In the genomic region with DNA sequence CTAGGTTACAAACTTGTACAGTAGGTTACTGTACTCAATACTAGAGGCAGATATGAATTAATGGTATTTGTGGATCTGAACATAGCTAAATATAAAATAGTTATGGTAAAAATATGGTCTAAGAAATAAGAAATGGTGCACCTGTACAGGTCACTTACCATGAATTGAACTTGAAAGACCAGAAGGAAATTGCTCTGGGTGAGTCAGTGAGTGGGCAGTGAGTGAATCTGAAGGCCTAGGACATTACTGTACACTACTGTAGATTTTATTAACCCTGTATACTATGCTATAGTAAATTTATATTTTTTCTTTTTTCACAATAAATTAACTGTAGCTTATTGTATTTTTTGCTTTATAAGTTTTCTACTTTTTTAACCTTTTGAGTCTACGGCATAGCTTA, we compare ENCODE assay signal across 27 cellular contexts.
"Had no signal": no experiment of that assay in that cellular context is flagged by ENCODE, and none has a peak within 500 bp of the region (broad histone marks: within the 10 kb centered on the region; RNA-seq: fewer than 3 reads in every experiment).

No MANE protein-coding gene starts in this region.

- H3K9me3 ChIP-seq: pancreas, prostate gland, testis, thyroid gland, transverse colon, upper lobe of left lung, vagina had no signal

- H3K27me3 ChIP-seq: pancreas, stomach, testis, thyroid gland, transverse colon, upper lobe of left lung, vagina had no signal

- ATAC-seq: naive thymus-derived CD8-positive, alpha-beta T cell; pancreas; right cardiac atrium; sciatic nerve; stimulated activated naive B cell treated with anti-CD40 and anti-IgM and Interleukin-4, amounts not matched to agents 10 μg/mL and 1 μg/mL and 100 μg/mL, for 72 hours; stimulated activated naive CD8-positive, alpha-beta T cell treated with anti-CD3 and anti-CD28 coated beads, Interleukin-15, Interleukin-2, amounts not matched to agents 100 U/mL and 50 U/mL, for 24 hours had no signal

- H3K9me3 Mint-ChIP-seq: nephron, neural crest cell had no signal

- H3K4me3 Mint-ChIP-seq: immature natural killer cell; naive thymus-derived CD8-positive, alpha-beta T cell; nephron; neural crest cell; stimulated activated naive B cell treated with anti-CD40 and anti-IgM and Interleukin-4, amounts not matched to agents 10 μg/mL and 1 μg/mL and 100 μg/mL, for 72 hours had no signal

- H3K4me1 Mint-ChIP-seq: immature natural killer cell; naive thymus-derived CD8-positive, alpha-beta T cell; nephron had no signal

- H3K27ac Mint-ChIP-seq: immature natural killer cell; naive thymus-derived CD8-positive, alpha-beta T cell; nephron; stimulated activated naive B cell treated with anti-CD40 and anti-IgM and Interleukin-4, amounts not matched to agents 10 μg/mL and 1 μg/mL and 100 μg/mL, for 72 hours had no signal

- DNase-seq: immature natural killer cell; islet precursor cell; left ventricle myocardium inferior; mesenchymal stem cell; naive thymus-derived CD8-positive, alpha-beta T cell; nucleus accumbens; pancreas; posterior cingulate gyrus; retina; right cardiac atrium; stimulated activated CD4-positive, alpha-beta T cell treated with anti-CD3 and anti-CD28 coated beads, Interleukin-12 subunit alpha, Interleukin-12 subunit beta, amount 100 ng/mL, for 4 hours; stimulated activated CD4-positive, alpha-beta T cell treated with anti-CD3 and anti-CD28 coated beads, Interleukin-15, amount 100 ng/mL, for 24 hours; stimulated activated CD4-positive, alpha-beta T cell treated with anti-CD3 and anti-CD28 coated beads, Interleukin-2, amount 100 ng/mL, for 24 hours; stimulated activated CD4-positive, alpha-beta T cell treated with anti-CD3 and anti-CD28 coated beads, Interleukin-4, amount 100 ng/mL, for 1 hour; stimulated activated naive B cell treated with anti-CD40 and anti-IgM and Interleukin-4, amounts not matched to agents 10 μg/mL and 1 μg/mL and 100 μg/mL, for 72 hours; stimulated activated naive CD8-positive, alpha-beta T cell treated with anti-CD3 and anti-CD28 coated beads, Interleukin-15, Interleukin-2, amounts not matched to agents 100 U/mL and 50 U/mL, for 24 hours; stomach; testis; thyroid gland; transverse colon; upper lobe of left lung had no signal

- H3K36me3 ChIP-seq: left ventricle myocardium inferior, pancreas, prostate gland, stomach, thyroid gland, transverse colon, upper lobe of left lung, vagina had no signal

- H3K27ac ChIP-seq: left ventricle myocardium inferior, pancreas, prostate gland, skin epidermis, stomach, testis, thyroid gland, transverse colon, upper lobe of left lung, vagina had no signal

- H3K36me3 Mint-ChIP-seq: immature natural killer cell; naive thymus-derived CD8-positive, alpha-beta T cell; stimulated activated naive B cell treated with anti-CD40 and anti-IgM and Interleukin-4, amounts not matched to agents 10 μg/mL and 1 μg/mL and 100 μg/mL, for 72 hours had no signal

- H3K27me3 Mint-ChIP-seq: naive thymus-derived CD8-positive, alpha-beta T cell; stimulated activated naive B cell treated with anti-CD40 and anti-IgM and Interleukin-4, amounts not matched to agents 10 μg/mL and 1 μg/mL and 100 μg/mL, for 72 hours had no signal

- H3K4me3 ChIP-seq: left ventricle myocardium inferior, pancreas, prostate gland, skin epidermis, stomach, testis, thyroid gland, transverse colon, upper lobe of left lung, vagina had no signal

- H3K4me1 ChIP-seq: left ventricle myocardium inferior, prostate gland, stomach, testis, thyroid gland, transverse colon, upper lobe of left lung, vagina had no signal
